Comparison of ENCODE assay signal across 1 cellular context in genomic region chr10:117496616-117497028, GRCh38.
TF ChIP-seq lines count a peak whose summit lies in the region.

No MANE protein-coding gene starts in this region.

TF ChIP-seq in SK-N-SH treated with all-trans-retinoic acid at 6 μM for 48 hours, 23 proteins besides CTCF, POLR2A, EP300 and RAD21 (continued from another document):
- TF ChIP-seq CSRNP3 (CRISPR knock-in tag; IDR thresholded peaks at IDR 0.05) (no peak), RARB (CRISPR knock-in tag; IDR thresholded peaks at IDR 0.05) (no peak), GLIS3 (CRISPR knock-in tag; IDR thresholded peaks at IDR 0.05) (no peak), BACH2 (CRISPR knock-in tag; IDR thresholded peaks at IDR 0.05; ENCODE audit: borderline replicate concordance) (no peak), PPARA (CRISPR knock-in tag; IDR thresholded peaks at IDR 0.05; ENCODE audit: borderline replicate concordance) (no peak), CSDC2 (CRISPR knock-in tag; IDR thresholded peaks at IDR 0.05) (no peak)
